ENCODE assay signal across 18 cellular contexts in the genomic region with DNA sequence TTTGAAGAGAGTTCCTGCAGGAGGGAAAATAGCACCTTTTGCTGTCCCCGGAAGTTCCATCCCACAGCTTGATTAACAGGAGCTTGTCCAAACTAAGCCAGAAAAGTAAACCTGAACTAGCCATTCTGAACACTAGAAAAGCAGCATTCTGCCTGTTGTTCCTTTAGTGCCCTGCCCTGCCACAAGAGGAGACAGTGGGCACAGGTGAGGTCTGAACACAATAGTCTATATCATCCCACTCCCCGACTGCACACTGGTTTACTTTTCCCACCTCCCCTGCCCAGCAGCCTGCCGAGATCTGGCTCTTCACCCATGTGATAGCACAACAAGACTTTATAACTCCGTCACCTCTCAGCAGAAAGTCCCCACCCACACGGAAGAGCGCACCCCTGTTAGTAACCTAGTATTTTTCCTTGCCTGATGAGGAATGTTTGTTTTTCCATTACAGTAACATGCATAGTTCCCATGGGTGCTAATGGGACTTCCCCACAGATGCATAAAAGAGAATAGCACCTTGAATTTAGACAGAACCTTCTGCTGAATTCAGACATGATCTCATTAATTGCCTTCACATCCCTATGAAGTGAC. TPM values are rescaled to one million over a fixed set of nuclear protein-coding genes. Genes with fewer than 3 reads are reported as not detected.
DNase-seq lines count a peak whose midpoint lies in the region; ATAC-seq, FAIRE-seq and TF ChIP-seq lines count a peak whose summit lies in the region.
"Had no signal": no experiment of that assay in that cellular context is flagged by ENCODE, and none has a peak within 500 bp of the region (broad histone marks: within the 10 kb centered on the region; RNA-seq: fewer than 3 reads in every experiment).

No MANE protein-coding gene starts in this region.

- DNase-seq in EH (ENCODE audit: low read depth) (peak; percentile 25), epithelial cell of prostate (ENCODE audit: low read depth, low spot score) (peak; percentile 92), progenitor cell of endocrine pancreas (ENCODE audit: low spot score, unreplicated experiment) (no peak), kidney (no peak), NCI-H1105 treated with DMSO at 0.1 percent for 48 hours (lab: John Stamatoyannopoulos, UW) (no peak)
- DNase-seq: central memory CD4-positive, alpha-beta T cell; Karpas-422; NCI-H446 treated with DMSO at 0.1 percent for 48 hours; SIG-M5 had no signal

- no peak overlapping the region for H3K9ac ChIP-seq in kidney (ENCODE audit: low read length in 2 of 2)
- H3K9ac ChIP-seq: BLaER1 treated with 17β-estradiol and CSF1 and Interleukin-3, amounts not matched to agents 10 nM and 100 nM had no signal

- H3K4me3 Mint-ChIP-seq in progenitor cell of endocrine pancreas (ENCODE audit: low read depth): no peak overlapping the region
- H3K4me3 Mint-ChIP-seq: nephron had no signal

- no peak for FAIRE-seq in kidney (lab: Jason Lieb, UNC)
- FAIRE-seq: islet of Langerhans had no signal

- intact Hi-C loops in kidney (cut with DNase I): no loop called here

- no peak overlapping the region for H3K4me3 ChIP-seq in kidney (ENCODE audit: low read length in 2 of 2)
- H3K4me3 ChIP-seq: BLaER1 treated with 17β-estradiol and CSF1 and Interleukin-3, amounts not matched to agents 10 nM and 100 nM; smooth muscle cell; vagina had no signal

- no peaks in the 10 kb centered on the region for H3K9me3 ChIP-seq in kidney (ENCODE audit: control insufficient read depth in 1 of 2, low read length in 2 of 2)
- H3K9me3 ChIP-seq: BLaER1 treated with 17β-estradiol and CSF1 and Interleukin-3, amounts not matched to agents 10 nM and 100 nM; vagina had no signal

- no peaks in the 10 kb centered on the region for H3K4me1 Mint-ChIP-seq in progenitor cell of endocrine pancreas (ENCODE audit: low read depth)

- H3K27ac ChIP-seq in epithelial cell of prostate (peak overlapping the region; percentile 75), kidney (ENCODE audit: low read depth in 2 of 2, low read length in 2 of 2) (no peak overlapping the region)
- H3K27ac ChIP-seq: BLaER1 treated with 17β-estradiol and CSF1 and Interleukin-3, amounts not matched to agents 10 nM and 100 nM; vagina; VCaP had no signal

- no peaks in the 10 kb centered on the region for H3K36me3 ChIP-seq in kidney (ENCODE audit: control insufficient read depth in 1 of 2, insufficient read depth in 2 of 2, low read length in 2 of 2)
- H3K36me3 ChIP-seq: BLaER1 treated with 17β-estradiol and CSF1 and Interleukin-3, amounts not matched to agents 10 nM and 100 nM; vagina had no signal

- H3K36me3 Mint-ChIP-seq in progenitor cell of endocrine pancreas (ENCODE audit: insufficient read depth): no peaks in the 10 kb centered on the region

- no peak overlapping the region for H3K27ac Mint-ChIP-seq in progenitor cell of endocrine pancreas
- H3K27ac Mint-ChIP-seq: nephron had no signal

- peak; percentile 73 for ATAC-seq in GM19328 (IDR thresholded peaks at IDR 0.05; ENCODE audit: unreplicated experiment)
- peak; percentile 87 for ATAC-seq in HG03378 (IDR thresholded peaks at IDR 0.05; ENCODE audit: unreplicated experiment)
- no peak for ATAC-seq in HG02938 (IDR thresholded peaks at IDR 0.05; ENCODE audit: unreplicated experiment)

- H3K4me1 ChIP-seq in kidney (ENCODE audit: control insufficient read depth in 1 of 2, insufficient read depth in 1 of 2, low read depth in 1 of 2, low read length in 2 of 2): no peaks in the 10 kb centered on the region
- H3K4me1 ChIP-seq: BLaER1 treated with 17β-estradiol and CSF1 and Interleukin-3, amounts not matched to agents 10 nM and 100 nM; vagina had no signal

- TF ChIP-seq CTCF in progenitor cell of endocrine pancreas (IDR thresholded peaks at IDR 0.05; ENCODE audit: unreplicated experiment): no peak
- no peak for TF ChIP-seq CTCF in kidney (IDR thresholded peaks at IDR 0.05; ENCODE audit: borderline replicate concordance, extremely low read depth, insufficient read depth)

- H3K27me3 Mint-ChIP-seq in progenitor cell of endocrine pancreas: no peaks in the 10 kb centered on the region

- no peaks in the 10 kb centered on the region for H3K9me3 Mint-ChIP-seq in progenitor cell of endocrine pancreas (ENCODE audit: low read depth)
- H3K9me3 Mint-ChIP-seq: nephron had no signal

RNA-seq across cellular contexts. Expression of gene TFAP2A, which starts 59.7 kb away (rescaled TPM):
- 4.7 and 10.0 TPM in 2 replicates for total RNA-seq in progenitor cell of endocrine pancreas
- 16.2 TPM for total RNA-seq in kidney
- polyA plus RNA-seq in kidney (ENCODE audit: insufficient read depth, low read depth, low replicate concordance): 10.1 TPM

Comparison
In these comparisons a context has a peak if more than half of its experiments do, and no peak if none do; other contexts are left out.
1. DNase-seq: peak in EH (single experiment) and epithelial cell of prostate (single experiment); none in progenitor cell of endocrine pancreas (single experiment), kidney (single experiment) and NCI-H1105 treated with DMSO at 0.1 percent for 48 hours (single experiment).